24 cellular contexts compared by ENCODE assay signal in genomic region chr1:109513110-109513702, GRCh38. TPM values are rescaled to one million over a fixed set of nuclear protein-coding genes. Genes with fewer than 3 reads are reported as not detected.
A peak's percentile ranks its signal among the peaks of the same experiment; 100 is the strongest.
DNase-seq lines count a peak whose midpoint lies in the region; ATAC-seq and TF ChIP-seq lines count a peak whose summit lies in the region.
"Had no signal": no experiment of that assay in that cellular context is flagged by ENCODE, and none has a peak within 500 bp of the region (broad histone marks: within the 10 kb centered on the region; RNA-seq: fewer than 3 reads in every experiment).

No MANE protein-coding gene starts in this region.

- no peak for ATAC-seq in GM19452 (IDR thresholded peaks at IDR 0.05; ENCODE audit: unreplicated experiment)
- ATAC-seq in activated naive CD4-positive, alpha-beta T cell treated with anti-CD3 and anti-CD28 coated beads, Interleukin-2, amount 50 U/mL, for 72 hours: no peak
- ATAC-seq: CD8-positive, alpha-beta T cell; Right ventricle myocardium inferior had no signal

- no peak for TF ChIP-seq CTCF in GM12865 (IDR thresholded peaks at IDR 0.05; ENCODE audit: insufficient read depth, low read depth, low read length, missing control alignments)

- H3K36me3 Mint-ChIP-seq in activated naive CD4-positive, alpha-beta T cell treated with anti-CD3 and anti-CD28 coated beads, Interleukin-2, amount 50 U/mL, for 72 hours: peaks cover 0 to 5% of the 10 kb centered on the region in 2 donors

- no peak overlapping the region for H3K27ac Mint-ChIP-seq in activated naive CD4-positive, alpha-beta T cell treated with anti-CD3 and anti-CD28 coated beads, Interleukin-2, amount 50 U/mL, for 72 hours
- H3K27ac Mint-ChIP-seq: B cell; CD8-positive, alpha-beta T cell had no signal

- DNase-seq in GM12865 (ENCODE audit: low read depth) (peak; percentile 27), NCI-H1105 treated with DMSO at 0.1 percent for 48 hours (lab: John Stamatoyannopoulos, UW) (peak; percentile 67), NCI-H2196 (lab: John Stamatoyannopoulos, UW; ENCODE audit: unreplicated experiment) (peak; percentile 28), fibroblast of gingiva (ENCODE audit: low read depth) (peak; percentile 13), SIG-M5 treated with dmso at 0.1 percent for 504 hours (lab: John Stamatoyannopoulos, UW; ENCODE audit: unreplicated experiment) (no peak)
- DNase-seq in activated naive CD4-positive, alpha-beta T cell treated with anti-CD3 and anti-CD28 coated beads, Interleukin-2, amount 50 U/mL, for 72 hours (ENCODE audit: low spot score in 2 of 2): no peak
- DNase-seq: Caco-2; CD8-positive, alpha-beta T cell; GF-D8; H7; IMR-90; KG1; MG63; NCI-H187 treated with DMSO at 0.1 percent for 48 hours; NCI-H446 treated with DMSO at 0.1 percent for 48 hours; NCI-H526 treated with DMSO at 0.1 percent for 48 hours; PC-9; T-helper 2 cell had no signal

- no peaks in the 10 kb centered on the region for H3K9me3 Mint-ChIP-seq in activated naive CD4-positive, alpha-beta T cell treated with anti-CD3 and anti-CD28 coated beads, Interleukin-2, amount 50 U/mL, for 72 hours
- H3K9me3 Mint-ChIP-seq: CD8-positive, alpha-beta T cell had no signal

- H3K4me3 ChIP-seq in GM12865 (ENCODE audit: low read depth, low read length): no peak overlapping the region
- H3K4me3 ChIP-seq: GM23248, MG63, PC-9, SJSA1 had no signal

RNA-seq across cellular contexts. Expression of gene AMIGO1, which starts 3.7 kb away (rescaled TPM):
- total RNA-seq in activated naive CD4-positive, alpha-beta T cell treated with anti-CD3 and anti-CD28 coated beads, Interleukin-2, amount 50 U/mL, for 72 hours: 1 to 10 TPM in 1 of 2 donors, under 1 TPM in 1; 0.97 to 1.3 TPM

RNA-seq across cellular contexts. Expression of gene CYB561D1, which starts 19.3 kb away (rescaled TPM):
- total RNA-seq in activated naive CD4-positive, alpha-beta T cell treated with anti-CD3 and anti-CD28 coated beads, Interleukin-2, amount 50 U/mL, for 72 hours: 10 to 100 TPM; 11.3 to 14.9 TPM

RNA-seq across cellular contexts. Expression of gene GPR61, which starts 26.5 kb away (rescaled TPM):
- total RNA-seq in activated naive CD4-positive, alpha-beta T cell treated with anti-CD3 and anti-CD28 coated beads, Interleukin-2, amount 50 U/mL, for 72 hours: under 1 TPM in 1 of 2 donors, not detected in 1; 0.57 TPM
- total RNA-seq: A673, B cell, Caco-2, GM23248, IMR-90, PC-9, Right ventricle myocardium inferior had no signal

RNA-seq across cellular contexts. Expression of gene ATXN7L2, which starts 29.5 kb away (rescaled TPM):
- total RNA-seq in activated naive CD4-positive, alpha-beta T cell treated with anti-CD3 and anti-CD28 coated beads, Interleukin-2, amount 50 U/mL, for 72 hours: 10 to 100 TPM; 11.5 to 21.9 TPM

RNA-seq across cellular contexts. Expression of gene GNAI3, which starts 35.2 kb away (rescaled TPM):
- total RNA-seq in activated naive CD4-positive, alpha-beta T cell treated with anti-CD3 and anti-CD28 coated beads, Interleukin-2, amount 50 U/mL, for 72 hours: 10 to 100 TPM in 1 of 2 donors, 1 to 10 TPM in 1; 8.9 to 10.1 TPM

Comparison
In these comparisons a context has a peak if more than half of its experiments do, and no peak if none do; other contexts are left out.
1. DNase-seq: peak in GM12865 (single experiment), NCI-H1105 treated with DMSO at 0.1 percent for 48 hours (single experiment), NCI-H2196 (single experiment) and fibroblast of gingiva (single experiment); none in SIG-M5 treated with dmso at 0.1 percent for 504 hours (single experiment) and activated naive CD4-positive, alpha-beta T cell treated with anti-CD3 and anti-CD28 coated beads, Interleukin-2, amount 50 U/mL, for 72 hours (0 of 2).